Comparison of ENCODE assay signal across 24 cellular contexts in genomic region chr19:30672926-30673325, GRCh38.
A peak's percentile ranks its signal among the peaks of the same experiment; 100 is the strongest.
DNase-seq lines count a peak whose midpoint lies in the region; ATAC-seq, FAIRE-seq and TF ChIP-seq lines count a peak whose summit lies in the region.
"Had no signal": no experiment of that assay in that cellular context is flagged by ENCODE, and none has a peak within 500 bp of the region (broad histone marks: within the 10 kb centered on the region; RNA-seq: fewer than 3 reads in every experiment).

No MANE protein-coding gene starts in this region.

- no peaks in the 10 kb centered on the region for H3K79me2 ChIP-seq in mesendoderm (ENCODE audit: control insufficient read depth, insufficient read depth, low read length)

- no peak overlapping the region for H3K4me2 ChIP-seq in mesendoderm (ENCODE audit: low read length)
- H3K4me2 ChIP-seq: BLaER1 treated with 17β-estradiol and CSF1 and Interleukin-3, amounts not matched to agents 10 nM and 100 nM had no signal

- no peak for TF ChIP-seq EP300 in stomach (IDR thresholded peaks at IDR 0.05)

- no CpG with 5 or more reads among the region's 5 CpGs for WGBS in mesendoderm (ENCODE audit: extremely low coverage, insufficient coverage, low lambda C conversion rate)
- 71 to 85% (median 77%) methylated on average over 5 of the region's 5 CpGs for WGBS in stomach, 5 donors

- intact Hi-C loops in stomach (cut with DNase I; ENCODE audit: low total_unique reads) = no loop called here

- FAIRE-seq in HTR-8/SVneo (lab: Jason Lieb, UNC) = no peak
- FAIRE-seq: A204.1, D721Med, GM12891, GM18507, H54 had no signal

- no peaks in the 10 kb centered on the region for H3K36me3 ChIP-seq in mesendoderm (ENCODE audit: control insufficient read depth, insufficient read depth, low read length)
- H3K36me3 ChIP-seq in stomach = no peaks in the 10 kb centered on the region
- H3K36me3 ChIP-seq: BE2C; BLaER1 treated with 17β-estradiol and CSF1 and Interleukin-3, amounts not matched to agents 10 nM and 100 nM; HAP-1 had no signal

- DNase-seq in NCI-H2171 treated with DMSO at 0.1 percent for 48 hours (lab: John Stamatoyannopoulos, UW) (peak; percentile 17), NCI-H2171 (lab: John Stamatoyannopoulos, UW) (no peak), mesendoderm (no peak), stomach (peak; percentile 4), HTR-8/SVneo (ENCODE audit: insufficient read length, low spot score) (no peak), DMS79 treated with DMSO at 0.1 percent for 48 hours (lab: John Stamatoyannopoulos, UW) (no peak)
- DNase-seq: ACHN; AML-193; BE2C; CD4-positive, alpha-beta T cell; CD8-positive, alpha-beta memory T cell; DMS 273 treated with DMSO at 0.1 percent for 48 hours; DMS79; GF-D8; GOT3 had no signal

- H2BK120ac ChIP-seq in mesendoderm (ENCODE audit: low read depth, low read length) = no peak overlapping the region

- H3K4me3 ChIP-seq in mesendoderm (ENCODE audit: low read length) (no peak overlapping the region), stomach (no peak overlapping the region)
- H3K4me3 ChIP-seq: BLaER1 treated with 17β-estradiol and CSF1 and Interleukin-3, amounts not matched to agents 10 nM and 100 nM; HAP-1 had no signal

- H3K9me3 ChIP-seq in stomach = no peaks in the 10 kb centered on the region
- H3K9me3 ChIP-seq: BE2C; BLaER1 treated with 17β-estradiol and CSF1 and Interleukin-3, amounts not matched to agents 10 nM and 100 nM; HAP-1 had no signal

- H4K5ac ChIP-seq in mesendoderm (ENCODE audit: low read length) = no peak overlapping the region

- no peak overlapping the region for H3K9ac ChIP-seq in mesendoderm (ENCODE audit: low read length)
- H3K9ac ChIP-seq: BLaER1 treated with 17β-estradiol and CSF1 and Interleukin-3, amounts not matched to agents 10 nM and 100 nM had no signal

- no peak for ATAC-seq in GM18511 (IDR thresholded peaks at IDR 0.05; ENCODE audit: unreplicated experiment)

- H3K18ac ChIP-seq in mesendoderm (ENCODE audit: low read length) = no peak overlapping the region

- H3K56ac ChIP-seq in mesendoderm (ENCODE audit: low read length) = peak overlapping the region; percentile 10

- TF ChIP-seq POLR2A in stomach (IDR thresholded peaks at IDR 0.05) = no peak

- H2BK5ac ChIP-seq in mesendoderm (ENCODE audit: low read length) = no peak overlapping the region

- H2BK15ac ChIP-seq in mesendoderm (replicated peaks; ENCODE audit: low read depth) = no peak overlapping the region

- H3K79me1 ChIP-seq in mesendoderm (ENCODE audit: low read length) = no peaks in the 10 kb centered on the region

- H3K27ac ChIP-seq in mesendoderm (ENCODE audit: low read depth, low read length) (no peak overlapping the region), stomach (no peak overlapping the region)
- H3K27ac ChIP-seq: 22Rv1; BLaER1 treated with 17β-estradiol and CSF1 and Interleukin-3, amounts not matched to agents 10 nM and 100 nM had no signal

- no peak overlapping the region for H3K4ac ChIP-seq in mesendoderm (ENCODE audit: low read depth, low read length)

- no peak overlapping the region for H4K8ac ChIP-seq in mesendoderm (ENCODE audit: low read depth, low read length)

- H2AK5ac ChIP-seq in mesendoderm (ENCODE audit: low read length) = no peak overlapping the region

- no peak for TF ChIP-seq CTCF in stomach (IDR thresholded peaks at IDR 0.05)

- no peak overlapping the region for H3K23ac ChIP-seq in mesendoderm (ENCODE audit: low read length)

- H3K4me1 ChIP-seq in mesendoderm (ENCODE audit: control insufficient read depth, low read depth, low read length) (peaks cover 2% of the 10 kb centered on the region), stomach (peaks cover 3 to 12% (median 6%) of the 10 kb centered on the region in 4 donors)
- H3K4me1 ChIP-seq: BE2C had no signal

- H3K27me3 ChIP-seq in mesendoderm (ENCODE audit: insufficient read depth, low read length, poor library complexity) = no peaks in the 10 kb centered on the region
- peaks cover 3 to 34% (median 14%) of the 10 kb centered on the region in 3 donors for H3K27me3 ChIP-seq in stomach
- H3K27me3 ChIP-seq: BE2C had no signal

Comparison
In these comparisons a context has a peak if more than half of its experiments do, and no peak if none do; other contexts are left out.
1. DNase-seq: peak in NCI-H2171 treated with DMSO at 0.1 percent for 48 hours (single experiment) and stomach (single experiment); none in NCI-H2171 (single experiment), mesendoderm (single experiment), HTR-8/SVneo (single experiment) and DMS79 treated with DMSO at 0.1 percent for 48 hours (single experiment).